11 cellular contexts compared by ENCODE assay signal in the genomic region with DNA sequence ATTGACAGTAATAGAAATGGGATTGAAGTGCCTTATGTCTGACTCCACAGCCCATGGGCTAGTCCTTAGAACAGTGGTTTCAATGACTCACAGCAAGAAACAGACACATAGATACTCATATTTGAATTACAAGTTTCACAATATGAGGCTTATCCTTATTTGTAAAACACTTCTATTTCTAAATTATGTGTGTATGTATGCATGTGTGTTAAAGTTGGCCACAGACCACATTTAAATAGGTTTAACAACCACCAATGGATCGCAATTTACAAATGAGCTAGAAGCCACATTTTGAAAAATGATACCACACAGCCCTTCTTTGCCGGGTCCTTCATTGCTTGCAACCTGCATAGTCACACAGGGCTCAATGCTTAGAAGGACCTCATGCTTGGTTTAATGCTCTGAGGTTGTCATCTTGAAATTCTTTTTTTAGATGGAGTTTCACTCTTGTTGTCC.
DNase-seq lines count a peak whose midpoint lies in the region; ATAC-seq and TF ChIP-seq lines count a peak whose summit lies in the region.
"Had no signal": no experiment of that assay in that cellular context is flagged by ENCODE, and none has a peak within 500 bp of the region (broad histone marks: within the 10 kb centered on the region; RNA-seq: fewer than 3 reads in every experiment).

No MANE protein-coding gene starts in this region.

- no peak overlapping the region for H3K4me3 ChIP-seq in breast epithelium
- H3K4me3 ChIP-seq in tibial artery = no peak overlapping the region
- H3K4me3 ChIP-seq: BLaER1 had no signal

- no peaks in the 10 kb centered on the region for H3K4me1 Mint-ChIP-seq in MCF 10A (ENCODE audit: insufficient read depth, unreplicated experiment)
- H3K4me1 Mint-ChIP-seq in T-helper 2 cell treated with Interferon-gamma antibody and Interleukin-4, amounts not matched to agents 5 μg/mL and 100 μg/mL, for 36 hours (ENCODE audit: low read depth) = peaks cover 13% of the 10 kb centered on the region
- H3K4me1 Mint-ChIP-seq: central memory CD8-positive, alpha-beta T cell; memory B cell had no signal

- no peaks in the 10 kb centered on the region for H3K36me3 Mint-ChIP-seq in MCF 10A (ENCODE audit: insufficient read depth, unreplicated experiment)
- H3K36me3 Mint-ChIP-seq in T-helper 2 cell treated with Interferon-gamma antibody and Interleukin-4, amounts not matched to agents 5 μg/mL and 100 μg/mL, for 36 hours (ENCODE audit: low read depth) = peaks cover 16% of the 10 kb centered on the region
- H3K36me3 Mint-ChIP-seq: memory B cell had no signal

- POLR2A ChIA-PET in MCF 10A (lab: Yijun Ruan, JAX) = interaction anchor here (0.8 to 1.2 kb wide), 6 partner anchors 9 to 34 kb away, joined by 3 to 5 read pairs (median 3); no protein-coding TSS in a partner anchor

- H3K27ac ChIP-seq in breast epithelium = no peak overlapping the region
- H3K27ac ChIP-seq in tibial artery = no peak overlapping the region
- H3K27ac ChIP-seq: BLaER1 had no signal

- TF ChIP-seq CTCF in MCF 10A (IDR thresholded peaks at IDR 0.05; ENCODE audit: unreplicated experiment) (no peak), breast epithelium (IDR thresholded peaks at IDR 0.05) (no peak), tibial artery (IDR thresholded peaks at IDR 0.05) (no peak)

- TF ChIP-seq POLR2A in breast epithelium (IDR thresholded peaks at IDR 0.05) = no peak

- BruUV-seq in MCF 10A (replicated peaks; lab: Mats Ljungman, UMichigan) = no TSS peak

- no peak overlapping the region for H3K27ac Mint-ChIP-seq in MCF 10A (ENCODE audit: low read depth, unreplicated experiment)
- H3K27ac Mint-ChIP-seq in T-helper 2 cell treated with Interferon-gamma antibody and Interleukin-4, amounts not matched to agents 5 μg/mL and 100 μg/mL, for 36 hours = peak overlapping the region; percentile 28
- H3K27ac Mint-ChIP-seq: memory B cell had no signal

- H3K36me3 ChIP-seq in breast epithelium (no peaks in the 10 kb centered on the region), tibial artery (no peaks in the 10 kb centered on the region)
- H3K36me3 ChIP-seq: BLaER1 had no signal

- H3K4me3 Mint-ChIP-seq in MCF 10A (ENCODE audit: unreplicated experiment) = no peak overlapping the region
- no peak overlapping the region for H3K4me3 Mint-ChIP-seq in T-helper 2 cell treated with Interferon-gamma antibody and Interleukin-4, amounts not matched to agents 5 μg/mL and 100 μg/mL, for 36 hours
- H3K4me3 Mint-ChIP-seq: central memory CD8-positive, alpha-beta T cell; memory B cell had no signal

- ATAC-seq in HG02970 (IDR thresholded peaks at IDR 0.05; ENCODE audit: low FRiP score, unreplicated experiment) = peak; percentile 61

- CTCF ChIA-PET in MCF 10A (lab: Yijun Ruan, JAX) = no interaction called here

- no peaks in the 10 kb centered on the region for H3K27me3 Mint-ChIP-seq in MCF 10A (ENCODE audit: insufficient read depth, unreplicated experiment)
- peaks cover 7% of the 10 kb centered on the region for H3K27me3 Mint-ChIP-seq in T-helper 2 cell treated with Interferon-gamma antibody and Interleukin-4, amounts not matched to agents 5 μg/mL and 100 μg/mL, for 36 hours (ENCODE audit: low read depth)
- H3K27me3 Mint-ChIP-seq: central memory CD8-positive, alpha-beta T cell had no signal

- H3K27me3 ChIP-seq in breast epithelium = no peaks in the 10 kb centered on the region
- no peaks in the 10 kb centered on the region for H3K27me3 ChIP-seq in tibial artery
- H3K27me3 ChIP-seq: BLaER1 had no signal

- peaks cover 18% of the 10 kb centered on the region for H3K9me3 Mint-ChIP-seq in MCF 10A (ENCODE audit: unreplicated experiment)
- peaks cover 19% of the 10 kb centered on the region for H3K9me3 Mint-ChIP-seq in T-helper 2 cell treated with Interferon-gamma antibody and Interleukin-4, amounts not matched to agents 5 μg/mL and 100 μg/mL, for 36 hours

- DNase-seq in MCF 10A (ENCODE audit: unreplicated experiment) = peak; percentile 69
- no peak for DNase-seq in breast epithelium (ENCODE audit: low spot score in 2 of 2)
- peak; percentile 23 for DNase-seq in T-helper 2 cell treated with Interferon-gamma antibody and Interleukin-4, amounts not matched to agents 5 μg/mL and 100 μg/mL, for 36 hours (ENCODE audit: low spot score)
- no peak for DNase-seq in NCI-H1694 (lab: John Stamatoyannopoulos, UW)
- DNase-seq in anterior cingulate cortex (lab: John Stamatoyannopoulos, UW) = no peak
- no peak for DNase-seq in tibial artery
- DNase-seq in DMS53 (lab: John Stamatoyannopoulos, UW) = no peak

- H3K4me1 ChIP-seq in breast epithelium (no peaks in the 10 kb centered on the region), tibial artery (no peaks in the 10 kb centered on the region)

- peaks cover 0 to 5% of the 10 kb centered on the region in 2 donors for H3K9me3 ChIP-seq in breast epithelium
- H3K9me3 ChIP-seq in tibial artery = no peaks in the 10 kb centered on the region
- H3K9me3 ChIP-seq: BLaER1 had no signal

- intact Hi-C loops in MCF 10A (cut with micrococcal nuclease) (no loop called here), breast epithelium (cut with DNase I; ENCODE audit: low total_unique reads) (no loop called here), tibial artery (cut with DNase I; ENCODE audit: low total_unique reads) (no loop called here)

Comparison
In these comparisons a context has a peak if more than half of its experiments do, and no peak if none do; other contexts are left out.
1. DNase-seq: peak in MCF 10A (single experiment) and T-helper 2 cell treated with Interferon-gamma antibody and Interleukin-4, amounts not matched to agents 5 μg/mL and 100 μg/mL, for 36 hours (single experiment); none in breast epithelium (0 of 2), NCI-H1694 (single experiment), anterior cingulate cortex (0 of 58), tibial artery (0 of 2) and DMS53 (single experiment).